ENCODE assay signal across 8 cellular contexts in genomic region chr4:47031011-47031678, GRCh38. TPM values are rescaled to one million over a fixed set of nuclear protein-coding genes. Genes with fewer than 3 reads are reported as not detected.
DNase-seq lines count a peak whose midpoint lies in the region; ATAC-seq and TF ChIP-seq lines count a peak whose summit lies in the region.

TSS of gene GABRB1 (plus strand) at chr4:47031567.

- TF ChIP-seq CTCF in osteoblast (IDR thresholded peaks at IDR 0.05; ENCODE audit: extremely low read depth, low read depth, low read length), result no peak

- no peaks in the 10 kb centered on the region for H3K36me3 ChIP-seq in osteoblast (ENCODE audit: insufficient read depth, low read length)

- ATAC-seq in left cardiac atrium (peak; percentile 39 to 59), HG02973 (IDR thresholded peaks at IDR 0.05; ENCODE audit: unreplicated experiment) (no peak), GM21515 (IDR thresholded peaks at IDR 0.05; ENCODE audit: unreplicated experiment) (no peak)

- peaks cover 15% of the 10 kb centered on the region for H3K27me3 ChIP-seq in osteoblast (ENCODE audit: insufficient read depth, low read length)

- H2AFZ ChIP-seq in osteoblast (ENCODE audit: low read length), result peak within 1 kb of the TSS; percentile 82

- no peaks in the 10 kb centered on the region for H3K79me2 ChIP-seq in osteoblast (ENCODE audit: insufficient read depth, low read length)

- no peaks in the 10 kb centered on the region for H4K20me1 ChIP-seq in osteoblast (ENCODE audit: insufficient read depth, low read length)

- intact Hi-C loops in left cardiac atrium (cut with DNase I), result loop anchor here in 1 of 2 donors (5.0 kb wide), 1 partner anchor 189 kb away; no protein-coding TSS in a partner anchor

- peak within 1 kb of the TSS; percentile 73 for H3K4me3 ChIP-seq in osteoblast (ENCODE audit: insufficient read depth, low read length)

- no peaks in the 10 kb centered on the region for H3K9me3 ChIP-seq in osteoblast (ENCODE audit: low read depth, low read length)

- peak; percentile 77 for DNase-seq in DMS53 (lab: John Stamatoyannopoulos, UW)
- DNase-seq in NCI-H2081 (lab: John Stamatoyannopoulos, UW), result peak; percentile 25 to 74
- DNase-seq in anterior cingulate cortex (lab: John Stamatoyannopoulos, UW), result peak in 57 of 58 donors; percentile 10 to 88 (median 67)
- DNase-seq in left cardiac atrium, result peak; percentile 70
- peak; percentile 46 for DNase-seq in osteoblast (ENCODE audit: insufficient read length, low spot score, missing footprints)
- no peak for DNase-seq in GM19238 (ENCODE audit: insufficient read length, low spot score)

- H3K27ac ChIP-seq in osteoblast (ENCODE audit: low read depth, low read length), result no peak within 1 kb of the TSS

- peaks cover 13% of the 10 kb centered on the region for H3K4me1 ChIP-seq in osteoblast (ENCODE audit: insufficient read depth, low read length)

- peak within 1 kb of the TSS; percentile 93 for H3K4me2 ChIP-seq in osteoblast (ENCODE audit: insufficient read depth, low read length)

RNA-seq across cellular contexts. Expression of gene GABRB1, which starts in this region (rescaled TPM):
- total RNA-seq in left cardiac atrium (1 to 10 TPM; 2.5 to 4.4 TPM), osteoblast (not detected in 2 replicates)

Comparison
In these comparisons a context has a peak if more than half of its experiments do, and no peak if none do; other contexts are left out.
1. Peak in DNase-seq, H3K4me3 ChIP-seq and H3K4me2 ChIP-seq in osteoblast; RNA of the gene not detected or under 1 TPM.
2. ATAC-seq: peak in left cardiac atrium (2 of 2); none in HG02973 (single experiment) and GM21515 (single experiment).